Comparison of ENCODE assay signal across 8 cellular contexts in genomic region chr14:74763803-74764531, GRCh38. TPM values are rescaled to one million over a fixed set of nuclear protein-coding genes. Genes with fewer than 3 reads are reported as not detected.
DNase-seq lines count a peak whose midpoint lies in the region; ATAC-seq and TF ChIP-seq lines count a peak whose summit lies in the region.

No MANE protein-coding gene starts in this region.

- peak in 3 of 5 donors; percentile 1 to 48 (median 7) for DNase-seq in CD8-positive, alpha-beta memory T cell
- DNase-seq in LoVo (ENCODE audit: low spot score) (peak; percentile 3), left ventricle myocardium inferior (no peak), retina (peak; percentile 23), cerebellar cortex (ENCODE audit: low spot score) (no peak), NCI-H2081 (lab: John Stamatoyannopoulos, UW) (no peak)
- DNase-seq in activated naive CD4-positive, alpha-beta T cell treated with anti-CD3 and anti-CD28 coated beads, Interleukin-2, amount 50 U/mL, for 16 hours: peak; percentile 15

- peaks cover 37% of the 10 kb centered on the region for H3K4me1 ChIP-seq in CD8-positive, alpha-beta memory T cell (ENCODE audit: insufficient read depth, low read length)
- H3K4me1 ChIP-seq in left ventricle myocardium inferior: peaks cover 61% of the 10 kb centered on the region

- H3K27ac ChIP-seq in CD8-positive, alpha-beta memory T cell (ENCODE audit: low read depth, low read length): peak overlapping the region; percentile 87
- H3K27ac ChIP-seq in left ventricle myocardium inferior (replicated peaks): peak overlapping the region; percentile 95

- no peak for ATAC-seq in GM21526 (IDR thresholded peaks at IDR 0.05; ENCODE audit: low FRiP score, unreplicated experiment)

- TF ChIP-seq CTCF in left ventricle myocardium inferior (IDR thresholded peaks at IDR 0.05; ENCODE audit: borderline replicate concordance): no peak

- H3K9me3 ChIP-seq in CD8-positive, alpha-beta memory T cell (ENCODE audit: low read length): no peaks in the 10 kb centered on the region
- H3K9me3 ChIP-seq in left ventricle myocardium inferior (replicated peaks): no peaks in the 10 kb centered on the region

- peaks cover 0 to 27% (median 9%) of the 10 kb centered on the region in 3 donors for H3K36me3 Mint-ChIP-seq in CD8-positive, alpha-beta memory T cell

- H3K4me3 ChIP-seq in CD8-positive, alpha-beta memory T cell (ENCODE audit: low read length): peak overlapping the region; percentile 72
- peak overlapping the region; percentile 95 for H3K4me3 ChIP-seq in left ventricle myocardium inferior

- CTCF ChIA-PET in CD8-positive, alpha-beta memory T cell (lab: Charles Lee): interaction anchor here (0.7 to 3.6 kb wide), 12 partner anchors 13 to 461 kb away, joined by 3 to 19 read pairs (median 4); partner anchors contain the start of genes ABCD4 and LTBP2

- intact Hi-C loops in left ventricle myocardium inferior (cut with micrococcal nuclease): no loop called here

- H3K4me3 Mint-ChIP-seq in CD8-positive, alpha-beta memory T cell: peak overlapping the region; percentile 78 to 92 (median 85)

- POLR2A ChIA-PET in CD8-positive, alpha-beta memory T cell (lab: Charles Lee): interaction anchor here (0.5 to 1.6 kb wide), 7 partner anchors 18 to 759 kb away, joined by 3 to 9 read pairs (median 5); partner anchors contain the start of genes AREL1, FCF1 and LTBP2

- H3K27me3 Mint-ChIP-seq in CD8-positive, alpha-beta memory T cell: no peaks in the 10 kb centered on the region

- no peaks in the 10 kb centered on the region for H3K36me3 ChIP-seq in CD8-positive, alpha-beta memory T cell (ENCODE audit: insufficient read depth, low read length)
- H3K36me3 ChIP-seq in left ventricle myocardium inferior: peaks cover 3% of the 10 kb centered on the region

- H3K9me3 Mint-ChIP-seq in CD8-positive, alpha-beta memory T cell: no peaks in the 10 kb centered on the region

- H3K27ac Mint-ChIP-seq in CD8-positive, alpha-beta memory T cell: peak overlapping the region; percentile 88 to 99 (median 96)

- H3K4me1 Mint-ChIP-seq in CD8-positive, alpha-beta memory T cell: peaks cover 53 to 63% (median 62%) of the 10 kb centered on the region in 3 donors

- H3K27me3 ChIP-seq in CD8-positive, alpha-beta memory T cell (ENCODE audit: insufficient read depth, low read length, poor library complexity, severe bottlenecking): no peaks in the 10 kb centered on the region
- H3K27me3 ChIP-seq in left ventricle myocardium inferior (ENCODE audit: low read depth): no peaks in the 10 kb centered on the region

RNA-seq across cellular contexts. Expression of gene YLPM1, which starts 0.9 kb away (rescaled TPM):
- total RNA-seq in CD8-positive, alpha-beta memory T cell: 10 to 100 TPM; 52.2 to 53.8 TPM
- 16.9 TPM for polyA plus RNA-seq in CD8-positive, alpha-beta memory T cell
- total RNA-seq in left ventricle myocardium inferior: 28.1 TPM

RNA-seq across cellular contexts. Expression of gene FCF1, which starts 51.0 kb away (rescaled TPM):
- 10 to 100 TPM; 87.2 to 88.6 TPM for total RNA-seq in CD8-positive, alpha-beta memory T cell
- 33.0 TPM for polyA plus RNA-seq in CD8-positive, alpha-beta memory T cell
- total RNA-seq in left ventricle myocardium inferior: 42.7 TPM

RNA-seq across cellular contexts. Expression of gene AREL1, which starts 51.1 kb away (rescaled TPM):
- total RNA-seq in CD8-positive, alpha-beta memory T cell: 10 to 100 TPM; 37.0 to 37.7 TPM
- polyA plus RNA-seq in CD8-positive, alpha-beta memory T cell: 28.6 TPM
- 23.7 TPM for total RNA-seq in left ventricle myocardium inferior

Comparison
In these comparisons a context has a peak if more than half of its experiments do, and no peak if none do; other contexts are left out.
1. DNase-seq: peak in CD8-positive, alpha-beta memory T cell (3 of 5), LoVo (single experiment), activated naive CD4-positive, alpha-beta T cell treated with anti-CD3 and anti-CD28 coated beads, Interleukin-2, amount 50 U/mL, for 16 hours (single experiment) and retina (single experiment); none in left ventricle myocardium inferior (single experiment), cerebellar cortex (single experiment) and NCI-H2081 (0 of 2).